1 cellular context compared by ENCODE assay signal in the genomic region with DNA sequence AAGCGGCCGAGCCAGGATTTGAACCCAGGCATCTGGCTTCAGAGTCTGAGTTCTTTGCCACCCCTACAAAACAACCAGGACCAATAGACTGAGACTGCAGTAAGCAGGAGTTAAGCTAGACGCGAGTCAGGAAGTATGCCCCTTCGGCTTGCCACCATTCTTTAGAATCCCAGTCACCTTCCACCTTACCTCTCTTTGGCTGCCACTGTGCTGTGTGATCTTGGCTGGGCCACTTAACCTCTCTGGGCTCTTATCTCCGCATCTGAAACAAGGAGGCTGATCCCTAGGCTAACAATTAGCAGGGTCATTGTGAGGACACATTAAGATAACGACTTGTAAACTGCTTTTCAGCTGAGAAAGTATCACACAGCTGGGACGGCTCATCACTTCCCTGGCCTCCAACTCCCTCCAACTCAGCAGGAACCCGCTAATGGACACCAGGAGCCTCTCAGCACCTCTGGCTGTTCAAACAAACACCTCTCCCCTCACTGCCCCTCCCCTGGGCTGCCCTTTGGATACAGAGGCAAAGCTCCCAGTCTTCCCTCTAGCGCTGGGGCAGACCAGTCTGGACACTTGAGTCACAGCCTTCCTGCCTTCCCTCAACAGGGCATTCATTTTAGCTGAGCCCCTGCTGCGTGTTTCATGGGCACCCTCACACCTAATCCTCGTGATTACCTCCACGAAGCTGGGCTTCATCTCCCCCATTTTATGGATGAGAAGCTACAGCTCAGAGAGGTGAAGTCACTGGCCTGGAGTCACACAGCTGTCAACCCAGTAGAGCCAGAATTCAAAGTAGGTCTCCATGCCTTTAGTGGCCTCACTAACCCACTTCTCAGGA.
TF ChIP-seq lines count a peak whose summit lies in the region.

No MANE protein-coding gene starts in this region.

TF ChIP-seq in K562, 482 proteins besides CTCF, POLR2A, EP300 and RAD21:
- no peak for TF ChIP-seq ESRRB (CRISPR knock-in tag; IDR thresholded peaks at IDR 0.05; ENCODE audit: borderline replicate concordance)
- TF ChIP-seq ZC3H4 (CRISPR knock-in tag; IDR thresholded peaks at IDR 0.05; ENCODE audit: borderline replicate concordance), result no peak
- TF ChIP-seq SRSF7 (optimal IDR thresholded peaks at IDR 0.05; ENCODE audit: low read depth, low read length), result no peak
- no peak for TF ChIP-seq SP2 (IDR thresholded peaks at IDR 0.05; ENCODE audit: extremely low read depth, low read depth, low read length, poor library complexity, severe bottlenecking)
- TF ChIP-seq, protein P1, sequence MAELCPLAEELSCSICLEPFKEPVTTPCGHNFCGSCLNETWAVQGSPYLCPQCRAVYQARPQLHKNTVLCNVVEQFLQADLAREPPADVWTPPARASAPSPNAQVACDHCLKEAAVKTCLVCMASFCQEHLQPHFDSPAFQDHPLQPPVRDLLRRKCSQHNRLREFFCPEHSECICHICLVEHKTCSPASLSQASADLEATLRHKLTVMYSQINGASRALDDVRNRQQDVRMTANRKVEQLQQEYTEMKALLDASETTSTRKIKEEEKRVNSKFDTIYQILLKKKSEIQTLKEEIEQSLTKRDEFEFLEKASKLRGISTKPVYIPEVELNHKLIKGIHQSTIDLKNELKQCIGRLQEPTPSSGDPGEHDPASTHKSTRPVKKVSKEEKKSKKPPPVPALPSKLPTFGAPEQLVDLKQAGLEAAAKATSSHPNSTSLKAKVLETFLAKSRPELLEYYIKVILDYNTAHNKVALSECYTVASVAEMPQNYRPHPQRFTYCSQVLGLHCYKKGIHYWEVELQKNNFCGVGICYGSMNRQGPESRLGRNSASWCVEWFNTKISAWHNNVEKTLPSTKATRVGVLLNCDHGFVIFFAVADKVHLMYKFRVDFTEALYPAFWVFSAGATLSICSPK (IDR thresholded peaks at IDR 0.05; ENCODE audit: borderline replicate concordance), result no peak
- no peak for TF ChIP-seq SRSF9 (IDR thresholded peaks at IDR 0.05; ENCODE audit: borderline replicate concordance, low read depth, low read length)
- TF ChIP-seq CEBPG (CRISPR knock-in tag; IDR thresholded peaks at IDR 0.05), result no peak
- no peak for TF ChIP-seq CEBPG (tag; conservative IDR thresholded peaks at IDR 0.05 in 1 of 2, IDR thresholded peaks at IDR 0.05 in 1 of 2)
- no peak for TF ChIP-seq FUS (optimal IDR thresholded peaks at IDR 0.05; ENCODE audit: low read depth, low read length)
- peak; percentile 73; the same call in 1 of the 2 replicates for TF ChIP-seq BCOR (IDR thresholded peaks at IDR 0.05)
- TF ChIP-seq, protein P2, sequence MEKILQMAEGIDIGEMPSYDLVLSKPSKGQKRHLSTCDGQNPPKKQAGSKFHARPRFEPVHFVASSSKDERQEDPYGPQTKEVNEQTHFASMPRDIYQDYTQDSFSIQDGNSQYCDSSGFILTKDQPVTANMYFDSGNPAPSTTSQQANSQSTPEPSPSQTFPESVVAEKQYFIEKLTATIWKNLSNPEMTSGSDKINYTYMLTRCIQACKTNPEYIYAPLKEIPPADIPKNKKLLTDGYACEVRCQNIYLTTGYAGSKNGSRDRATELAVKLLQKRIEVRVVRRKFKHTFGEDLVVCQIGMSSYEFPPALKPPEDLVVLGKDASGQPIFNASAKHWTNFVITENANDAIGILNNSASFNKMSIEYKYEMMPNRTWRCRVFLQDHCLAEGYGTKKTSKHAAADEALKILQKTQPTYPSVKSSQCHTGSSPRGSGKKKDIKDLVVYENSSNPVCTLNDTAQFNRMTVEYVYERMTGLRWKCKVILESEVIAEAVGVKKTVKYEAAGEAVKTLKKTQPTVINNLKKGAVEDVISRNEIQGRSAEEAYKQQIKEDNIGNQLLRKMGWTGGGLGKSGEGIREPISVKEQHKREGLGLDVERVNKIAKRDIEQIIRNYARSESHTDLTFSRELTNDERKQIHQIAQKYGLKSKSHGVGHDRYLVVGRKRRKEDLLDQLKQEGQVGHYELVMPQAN (IDR thresholded peaks at IDR 0.05; ENCODE audit: borderline replicate concordance), result no peak
- no peak for TF ChIP-seq RBM39 (optimal IDR thresholded peaks at IDR 0.05; ENCODE audit: low read depth, low read length)
- TF ChIP-seq, protein P3, sequence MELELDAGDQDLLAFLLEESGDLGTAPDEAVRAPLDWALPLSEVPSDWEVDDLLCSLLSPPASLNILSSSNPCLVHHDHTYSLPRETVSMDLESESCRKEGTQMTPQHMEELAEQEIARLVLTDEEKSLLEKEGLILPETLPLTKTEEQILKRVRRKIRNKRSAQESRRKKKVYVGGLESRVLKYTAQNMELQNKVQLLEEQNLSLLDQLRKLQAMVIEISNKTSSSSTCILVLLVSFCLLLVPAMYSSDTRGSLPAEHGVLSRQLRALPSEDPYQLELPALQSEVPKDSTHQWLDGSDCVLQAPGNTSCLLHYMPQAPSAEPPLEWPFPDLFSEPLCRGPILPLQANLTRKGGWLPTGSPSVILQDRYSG (tag; conservative IDR thresholded peaks at IDR 0.05; ENCODE audit: low read depth), result no peak
- no peak for TF ChIP-seq ELF1 (tag; IDR thresholded peaks at IDR 0.05)
- TF ChIP-seq XRCC4 (IDR thresholded peaks at IDR 0.05; ENCODE audit: extremely low read depth, insufficient read depth, insufficient read length), result no peak
- TF ChIP-seq RBM25 (IDR thresholded peaks at IDR 0.05; ENCODE audit: low read depth, low read length, severe bottlenecking), result peak; percentile 85
- peak in 1 of 2 experiments; percentile 30; a peak in 1 of 4 replicates for TF ChIP-seq RCOR1 (IDR thresholded peaks at IDR 0.05; ENCODE audit: borderline replicate concordance in 1 of 2, low read depth in 2 of 2, low read length in 2 of 2)
- TF ChIP-seq ZFP36 (IDR thresholded peaks at IDR 0.05; ENCODE audit: low read depth, low read length, partially characterized antibody), result peak; percentile 91
- TF ChIP-seq, protein P4, sequence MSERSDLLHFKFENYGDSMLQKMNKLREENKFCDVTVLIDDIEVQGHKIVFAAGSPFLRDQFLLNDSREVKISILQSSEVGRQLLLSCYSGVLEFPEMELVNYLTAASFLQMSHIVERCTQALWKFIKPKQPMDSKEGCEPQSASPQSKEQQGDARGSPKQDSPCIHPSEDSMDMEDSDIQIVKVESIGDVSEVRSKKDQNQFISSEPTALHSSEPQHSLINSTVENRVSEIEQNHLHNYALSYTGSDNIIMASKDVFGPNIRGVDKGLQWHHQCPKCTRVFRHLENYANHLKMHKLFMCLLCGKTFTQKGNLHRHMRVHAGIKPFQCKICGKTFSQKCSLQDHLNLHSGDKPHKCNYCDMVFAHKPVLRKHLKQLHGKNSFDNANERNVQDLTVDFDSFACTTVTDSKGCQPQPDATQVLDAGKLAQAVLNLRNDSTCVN (CRISPR knock-in tag; IDR thresholded peaks at IDR 0.05), result no peak
- no peak for TF ChIP-seq TAF1 (IDR thresholded peaks at IDR 0.05; ENCODE audit: control insufficient read depth, extremely low read depth, insufficient read depth, low read length, severe bottlenecking)
- TF ChIP-seq BRD9 (IDR thresholded peaks at IDR 0.05; ENCODE audit: low read depth, partially characterized antibody), result peak; percentile 51
- TF ChIP-seq STAT5B (CRISPR knock-in tag; IDR thresholded peaks at IDR 0.05), result no peak
- no peak for TF ChIP-seq ZNF699 (CRISPR knock-in tag; IDR thresholded peaks at IDR 0.05; ENCODE audit: insufficient replicate concordance)
- TF ChIP-seq HCFC1 (IDR thresholded peaks at IDR 0.05; ENCODE audit: low read depth, low read length), result no peak
- TF ChIP-seq ZNF717 (CRISPR knock-in tag; IDR thresholded peaks at IDR 0.05), result no peak
- peak; percentile 83 for TF ChIP-seq ADNP (tag; IDR thresholded peaks at IDR 0.05)
- TF ChIP-seq RBM17 (IDR thresholded peaks at IDR 0.05; ENCODE audit: borderline replicate concordance, low read depth, low read length), result no peak
- no peak for TF ChIP-seq NCOA2 (IDR thresholded peaks at IDR 0.05; ENCODE audit: partially characterized antibody in 2 of 2)
- TF ChIP-seq ILF3 (IDR thresholded peaks at IDR 0.05; ENCODE audit: borderline replicate concordance), result no peak
- no peak for TF ChIP-seq HNRNPUL1 (IDR thresholded peaks at IDR 0.05; ENCODE audit: low read length)
- TF ChIP-seq SMARCA5 (IDR thresholded peaks at IDR 0.05), result peak; percentile 71; the same call in 1 of the 2 replicates
- TF ChIP-seq YBX1 (IDR thresholded peaks at IDR 0.05), result no peak
- TF ChIP-seq MTF1 (CRISPR knock-in tag; IDR thresholded peaks at IDR 0.05; ENCODE audit: borderline replicate concordance), result no peak
- TF ChIP-seq, protein P5, sequence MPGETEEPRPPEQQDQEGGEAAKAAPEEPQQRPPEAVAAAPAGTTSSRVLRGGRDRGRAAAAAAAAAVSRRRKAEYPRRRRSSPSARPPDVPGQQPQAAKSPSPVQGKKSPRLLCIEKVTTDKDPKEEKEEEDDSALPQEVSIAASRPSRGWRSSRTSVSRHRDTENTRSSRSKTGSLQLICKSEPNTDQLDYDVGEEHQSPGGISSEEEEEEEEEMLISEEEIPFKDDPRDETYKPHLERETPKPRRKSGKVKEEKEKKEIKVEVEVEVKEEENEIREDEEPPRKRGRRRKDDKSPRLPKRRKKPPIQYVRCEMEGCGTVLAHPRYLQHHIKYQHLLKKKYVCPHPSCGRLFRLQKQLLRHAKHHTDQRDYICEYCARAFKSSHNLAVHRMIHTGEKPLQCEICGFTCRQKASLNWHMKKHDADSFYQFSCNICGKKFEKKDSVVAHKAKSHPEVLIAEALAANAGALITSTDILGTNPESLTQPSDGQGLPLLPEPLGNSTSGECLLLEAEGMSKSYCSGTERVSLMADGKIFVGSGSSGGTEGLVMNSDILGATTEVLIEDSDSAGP (CRISPR knock-in tag; IDR thresholded peaks at IDR 0.05), result no peak
- TF ChIP-seq, protein P6, sequence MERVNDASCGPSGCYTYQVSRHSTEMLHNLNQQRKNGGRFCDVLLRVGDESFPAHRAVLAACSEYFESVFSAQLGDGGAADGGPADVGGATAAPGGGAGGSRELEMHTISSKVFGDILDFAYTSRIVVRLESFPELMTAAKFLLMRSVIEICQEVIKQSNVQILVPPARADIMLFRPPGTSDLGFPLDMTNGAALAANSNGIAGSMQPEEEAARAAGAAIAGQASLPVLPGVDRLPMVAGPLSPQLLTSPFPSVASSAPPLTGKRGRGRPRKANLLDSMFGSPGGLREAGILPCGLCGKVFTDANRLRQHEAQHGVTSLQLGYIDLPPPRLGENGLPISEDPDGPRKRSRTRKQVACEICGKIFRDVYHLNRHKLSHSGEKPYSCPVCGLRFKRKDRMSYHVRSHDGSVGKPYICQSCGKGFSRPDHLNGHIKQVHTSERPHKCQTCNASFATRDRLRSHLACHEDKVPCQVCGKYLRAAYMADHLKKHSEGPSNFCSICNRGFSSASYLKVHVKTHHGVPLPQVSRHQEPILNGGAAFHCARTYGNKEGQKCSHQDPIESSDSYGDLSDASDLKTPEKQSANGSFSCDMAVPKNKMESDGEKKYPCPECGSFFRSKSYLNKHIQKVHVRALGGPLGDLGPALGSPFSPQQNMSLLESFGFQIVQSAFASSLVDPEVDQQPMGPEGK (CRISPR knock-in tag; IDR thresholded peaks at IDR 0.05; ENCODE audit: borderline replicate concordance), result no peak
- TF ChIP-seq GATA2 (CRISPR knock-in tag; IDR thresholded peaks at IDR 0.05), result peak; percentile 51; the same call in 1 of the 2 replicates
- no peak for TF ChIP-seq CCAR2 (IDR thresholded peaks at IDR 0.05; ENCODE audit: low read depth, low read length)
